2 cellular contexts compared by ENCODE assay signal in the genomic region with DNA sequence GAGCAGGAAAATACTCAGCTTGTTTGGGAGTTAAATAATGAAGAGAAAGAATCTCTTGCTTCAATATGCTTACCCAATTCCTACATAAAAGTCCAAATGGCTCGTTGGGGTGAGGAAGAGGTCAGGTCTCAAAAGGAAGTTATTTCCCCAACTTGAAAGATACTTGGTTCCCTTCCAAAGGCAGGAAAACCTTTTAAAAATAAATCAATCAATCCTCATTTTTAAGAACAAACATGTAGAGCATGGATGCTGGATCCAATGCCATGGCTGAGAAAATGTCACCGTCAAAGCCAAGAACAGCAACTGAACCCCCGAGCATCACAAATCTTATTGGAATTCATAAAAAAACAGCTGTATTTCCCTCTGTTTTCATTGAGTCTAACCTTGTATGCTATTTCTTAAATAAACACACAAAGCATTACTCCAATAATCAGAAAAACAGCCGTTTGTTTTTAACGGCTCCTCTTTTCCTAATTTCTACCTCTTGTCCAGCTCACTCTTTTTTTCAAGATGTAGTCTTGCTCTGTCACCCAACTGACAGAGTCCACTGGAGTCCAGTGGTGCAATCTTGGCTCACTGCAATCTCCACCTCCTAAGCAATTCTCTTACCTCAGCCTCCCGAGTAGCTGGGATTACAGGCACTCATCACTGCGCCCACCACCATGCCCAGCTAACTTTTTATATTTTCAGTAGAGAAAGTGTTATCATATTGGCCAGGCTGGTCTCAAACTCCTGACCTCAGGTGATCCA.
TF ChIP-seq lines count a peak whose summit lies in the region.

No MANE protein-coding gene starts in this region.

TF ChIP-seq in GM23338, 12 proteins besides CTCF, POLR2A, EP300 and RAD21:
- no peak for TF ChIP-seq EZH2phosphoT487 (IDR thresholded peaks at IDR 0.05; ENCODE audit: unreplicated experiment)
- no peak for TF ChIP-seq ZNF114 (CRISPR knock-in tag; IDR thresholded peaks at IDR 0.05)
- no peak for TF ChIP-seq ZNF331 (CRISPR knock-in tag; IDR thresholded peaks at IDR 0.05; ENCODE audit: low read depth)
- TF ChIP-seq POLR2AphosphoS5 (IDR thresholded peaks at IDR 0.05; ENCODE audit: low read depth), result no peak
- TF ChIP-seq, protein P1, sequence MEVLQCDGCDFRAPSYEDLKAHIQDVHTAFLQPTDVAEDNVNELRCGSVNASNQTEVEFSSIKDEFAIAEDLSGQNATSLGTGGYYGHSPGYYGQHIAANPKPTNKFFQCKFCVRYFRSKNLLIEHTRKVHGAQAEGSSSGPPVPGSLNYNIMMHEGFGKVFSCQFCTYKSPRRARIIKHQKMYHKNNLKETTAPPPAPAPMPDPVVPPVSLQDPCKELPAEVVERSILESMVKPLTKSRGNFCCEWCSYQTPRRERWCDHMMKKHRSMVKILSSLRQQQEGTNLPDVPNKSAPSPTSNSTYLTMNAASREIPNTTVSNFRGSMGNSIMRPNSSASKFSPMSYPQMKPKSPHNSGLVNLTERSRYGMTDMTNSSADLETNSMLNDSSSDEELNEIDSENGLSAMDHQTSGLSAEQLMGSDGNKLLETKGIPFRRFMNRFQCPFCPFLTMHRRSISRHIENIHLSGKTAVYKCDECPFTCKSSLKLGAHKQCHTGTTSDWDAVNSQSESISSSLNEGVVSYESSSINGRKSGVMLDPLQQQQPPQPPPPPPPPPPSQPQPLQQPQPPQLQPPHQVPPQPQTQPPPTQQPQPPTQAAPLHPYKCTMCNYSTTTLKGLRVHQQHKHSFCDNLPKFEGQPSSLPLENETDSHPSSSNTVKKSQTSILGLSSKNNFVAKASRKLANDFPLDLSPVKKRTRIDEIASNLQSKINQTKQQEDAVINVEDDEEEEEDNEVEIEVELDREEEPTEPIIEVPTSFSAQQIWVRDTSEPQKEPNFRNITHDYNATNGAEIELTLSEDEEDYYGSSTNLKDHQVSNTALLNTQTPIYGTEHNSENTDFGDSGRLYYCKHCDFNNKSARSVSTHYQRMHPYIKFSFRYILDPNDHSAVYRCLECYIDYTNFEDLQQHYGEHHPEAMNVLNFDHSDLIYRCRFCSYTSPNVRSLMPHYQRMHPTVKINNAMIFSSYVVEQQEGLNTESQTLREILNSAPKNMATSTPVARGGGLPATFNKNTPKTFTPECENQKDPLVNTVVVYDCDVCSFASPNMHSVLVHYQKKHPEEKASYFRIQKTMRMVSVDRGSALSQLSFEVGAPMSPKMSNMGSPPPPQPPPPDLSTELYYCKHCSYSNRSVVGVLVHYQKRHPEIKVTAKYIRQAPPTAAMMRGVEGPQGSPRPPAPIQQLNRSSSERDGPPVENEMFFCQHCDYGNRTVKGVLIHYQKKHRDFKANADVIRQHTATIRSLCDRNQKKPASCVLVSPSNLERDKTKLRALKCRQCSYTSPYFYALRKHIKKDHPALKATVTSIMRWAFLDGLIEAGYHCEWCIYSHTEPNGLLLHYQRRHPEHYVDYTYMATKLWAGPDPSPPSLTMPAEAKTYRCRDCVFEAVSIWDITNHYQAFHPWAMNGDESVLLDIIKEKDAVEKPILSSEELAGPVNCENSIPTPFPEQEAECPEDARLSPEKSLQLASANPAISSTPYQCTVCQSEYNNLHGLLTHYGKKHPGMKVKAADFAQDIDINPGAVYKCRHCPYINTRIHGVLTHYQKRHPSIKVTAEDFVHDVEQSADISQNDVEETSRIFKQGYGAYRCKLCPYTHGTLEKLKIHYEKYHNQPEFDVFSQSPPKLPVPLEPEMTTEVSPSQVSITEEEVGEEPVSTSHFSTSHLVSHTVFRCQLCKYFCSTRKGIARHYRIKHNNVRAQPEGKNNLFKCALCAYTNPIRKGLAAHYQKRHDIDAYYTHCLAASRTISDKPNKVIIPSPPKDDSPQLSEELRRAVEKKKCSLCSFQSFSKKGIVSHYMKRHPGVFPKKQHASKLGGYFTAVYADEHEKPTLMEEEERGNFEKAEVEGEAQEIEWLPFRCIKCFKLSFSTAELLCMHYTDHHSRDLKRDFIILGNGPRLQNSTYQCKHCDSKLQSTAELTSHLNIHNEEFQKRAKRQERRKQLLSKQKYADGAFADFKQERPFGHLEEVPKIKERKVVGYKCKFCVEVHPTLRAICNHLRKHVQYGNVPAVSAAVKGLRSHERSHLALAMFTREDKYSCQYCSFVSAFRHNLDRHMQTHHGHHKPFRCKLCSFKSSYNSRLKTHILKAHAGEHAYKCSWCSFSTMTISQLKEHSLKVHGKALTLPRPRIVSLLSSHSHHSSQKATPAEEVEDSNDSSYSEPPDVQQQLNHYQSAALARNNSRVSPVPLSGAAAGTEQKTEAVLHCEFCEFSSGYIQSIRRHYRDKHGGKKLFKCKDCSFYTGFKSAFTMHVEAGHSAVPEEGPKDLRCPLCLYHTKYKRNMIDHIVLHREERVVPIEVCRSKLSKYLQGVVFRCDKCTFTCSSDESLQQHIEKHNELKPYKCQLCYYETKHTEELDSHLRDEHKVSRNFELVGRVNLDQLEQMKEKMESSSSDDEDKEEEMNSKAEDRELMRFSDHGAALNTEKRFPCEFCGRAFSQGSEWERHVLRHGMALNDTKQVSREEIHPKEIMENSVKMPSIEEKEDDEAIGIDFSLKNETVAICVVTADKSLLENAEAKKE (CRISPR knock-in tag; IDR thresholded peaks at IDR 0.05), result no peak
- TF ChIP-seq EZH2 (IDR thresholded peaks at IDR 0.05; ENCODE audit: low read depth, unreplicated experiment), result no peak
- TF ChIP-seq, protein P2, sequence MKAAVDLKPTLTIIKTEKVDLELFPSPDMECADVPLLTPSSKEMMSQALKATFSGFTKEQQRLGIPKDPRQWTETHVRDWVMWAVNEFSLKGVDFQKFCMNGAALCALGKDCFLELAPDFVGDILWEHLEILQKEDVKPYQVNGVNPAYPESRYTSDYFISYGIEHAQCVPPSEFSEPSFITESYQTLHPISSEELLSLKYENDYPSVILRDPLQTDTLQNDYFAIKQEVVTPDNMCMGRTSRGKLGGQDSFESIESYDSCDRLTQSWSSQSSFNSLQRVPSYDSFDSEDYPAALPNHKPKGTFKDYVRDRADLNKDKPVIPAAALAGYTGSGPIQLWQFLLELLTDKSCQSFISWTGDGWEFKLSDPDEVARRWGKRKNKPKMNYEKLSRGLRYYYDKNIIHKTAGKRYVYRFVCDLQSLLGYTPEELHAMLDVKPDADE (IDR thresholded peaks at IDR 0.05), result no peak
- TF ChIP-seq STAT1 (IDR thresholded peaks at IDR 0.05; ENCODE audit: unreplicated experiment), result no peak

TF ChIP-seq in endothelial cell of umbilical vein, 7 proteins besides CTCF, POLR2A, EP300 and RAD21:
- TF ChIP-seq JUN (IDR thresholded peaks at IDR 0.05; ENCODE audit: borderline replicate concordance, insufficient read depth, insufficient read length, low read depth), result no peak
- no peak for TF ChIP-seq FOS (IDR thresholded peaks at IDR 0.05; ENCODE audit: borderline replicate concordance, insufficient read depth, low read length)
